In genomic region chr7:7490003-7490402, GRCh38 we compare ENCODE assay signal across 19 cellular contexts. TPM values are rescaled to one million over a fixed set of nuclear protein-coding genes. Genes with fewer than 3 reads are reported as not detected.
DNase-seq lines count a peak whose midpoint lies in the region; ATAC-seq, FAIRE-seq and TF ChIP-seq lines count a peak whose summit lies in the region.
"Had no signal": no experiment of that assay in that cellular context is flagged by ENCODE, and none has a peak within 500 bp of the region (broad histone marks: within the 10 kb centered on the region; RNA-seq: fewer than 3 reads in every experiment).

No MANE protein-coding gene starts in this region.

- H3K4me3 ChIP-seq in mucosa of descending colon (no peak overlapping the region), suprapubic skin (no peak overlapping the region)
- H3K4me3 ChIP-seq: BLaER1, PC-9, SJSA1 had no signal

- H3K27ac ChIP-seq in suprapubic skin, result peak overlapping the region; percentile 25
- H3K27ac ChIP-seq: BLaER1, KMS-11, PC-9, SJSA1 had no signal

- H3K9me3 ChIP-seq in mucosa of descending colon, result peaks cover 6% of the 10 kb centered on the region
- peaks cover 7% of the 10 kb centered on the region for H3K9me3 ChIP-seq in suprapubic skin
- H3K9me3 ChIP-seq: BLaER1, SJSA1 had no signal

- intact Hi-C loops in mucosa of descending colon (cut with DNase I, micrococcal nuclease), result no loop called here

- 66% methylated on average over 2 of the region's 2 CpGs for WGBS in suprapubic skin

- H3K4me1 ChIP-seq in mucosa of descending colon (ENCODE audit: low read depth) (no peaks in the 10 kb centered on the region), suprapubic skin (peaks cover 13% of the 10 kb centered on the region)
- H3K4me1 ChIP-seq: BLaER1 had no signal

- TF ChIP-seq POLR2A in GM12891 (IDR thresholded peaks at IDR 0.05; ENCODE audit: low read depth, low read length), result no peak
- TF ChIP-seq POLR2A in suprapubic skin (IDR thresholded peaks at IDR 0.05), result no peak

- TF ChIP-seq EP300 in suprapubic skin (IDR thresholded peaks at IDR 0.05), result no peak

- DNase-seq in GM12891 (ENCODE audit: insufficient read length, low spot score) (no peak), NAMALWA (ENCODE audit: low spot score) (peak; percentile 28), mucosa of descending colon (no peak), suprapubic skin (ENCODE audit: low spot score in 2 of 2) (no peak), A172 (ENCODE audit: low spot score) (no peak)
- no peak for DNase-seq in activated CD4-positive, alpha-beta T cell treated with anti-CD3 and anti-CD28 coated beads, Interleukin-2, amount 50 U/mL, for 48 hours
- DNase-seq: CD8-positive, alpha-beta T cell; DND-41; NCI-H1930; NCI-H510A had no signal

- FAIRE-seq in GM12891 (lab: Jason Lieb, UNC), result peak; percentile 52
- FAIRE-seq: G401.6, GM12892, H1 had no signal

- H3K36me3 ChIP-seq in mucosa of descending colon (ENCODE audit: low read depth) (no peaks in the 10 kb centered on the region), suprapubic skin (no peaks in the 10 kb centered on the region)
- H3K36me3 ChIP-seq: BLaER1, SJSA1 had no signal

- no peaks in the 10 kb centered on the region for H3K27me3 ChIP-seq in suprapubic skin
- H3K27me3 ChIP-seq: BLaER1, SJSA1 had no signal

- peak; percentile 12 for ATAC-seq in mucosa of descending colon
- ATAC-seq in HG03159 (IDR thresholded peaks at IDR 0.05; ENCODE audit: unreplicated experiment), result no peak
- ATAC-seq: CD8-positive, alpha-beta T cell had no signal

- TF ChIP-seq CTCF in mucosa of descending colon (IDR thresholded peaks at IDR 0.05), result no peak
- TF ChIP-seq CTCF in suprapubic skin (IDR thresholded peaks at IDR 0.05), result no peak

TF ChIP-seq in GM12891, 5 proteins besides CTCF, POLR2A, EP300 and RAD21:
- TF ChIP-seq SPI1 (IDR thresholded peaks at IDR 0.05; ENCODE audit: low read depth, low read length) (peak; percentile 22; the same call in 1 of the 2 replicates), POLR2AphosphoS5 (IDR thresholded peaks at IDR 0.05; ENCODE audit: low read depth, low read length) (no peak)
TF ChIP-seq in GM12891: peak in this region for 1.

RNA-seq across cellular contexts. Expression of gene COL28A1, which starts 45.7 kb away (rescaled TPM):
- polyA plus RNA-seq in GM12891 (2012; ENCODE audit: low read depth, missing spikeins), result not detected
- total RNA-seq in mucosa of descending colon, result 10 to 100 TPM in 1 of 3 donors, 1 to 10 TPM in 2; 2.9 to 19.0 (median 4.1) TPM
- 1 to 10 TPM in 3 of 4 donors, under 1 TPM in 1; 0.85 to 2.9 (median 2.0) TPM for total RNA-seq in suprapubic skin
- 0.26 TPM in 1 of 2 replicates, not detected in the other for total RNA-seq in A172 (2014; rRNA removed; shearing (Covaris generic))
- total RNA-seq: M059J, SJSA1 had no signal
